11 cellular contexts compared by ENCODE assay signal in genomic region chr2:205858781-205859478, GRCh38.
A peak's percentile ranks its signal among the peaks of the same experiment; 100 is the strongest.
DNase-seq lines count a peak whose midpoint lies in the region; ATAC-seq, FAIRE-seq and TF ChIP-seq lines count a peak whose summit lies in the region.
"Had no signal": no experiment of that assay in that cellular context is flagged by ENCODE, and none has a peak within 500 bp of the region (broad histone marks: within the 10 kb centered on the region; RNA-seq: fewer than 3 reads in every experiment).

No MANE protein-coding gene starts in this region.

- no peak overlapping the region for H3K9ac ChIP-seq in colonic mucosa (ENCODE audit: low read depth in 2 of 2, low read length in 2 of 2)

- intact Hi-C loops in lower lobe of right lung (cut with DNase I): no loop called here
- intact Hi-C loops in colonic mucosa (cut with DNase I): no loop called here

- no peaks in the 10 kb centered on the region for H3K4me1 ChIP-seq in lower lobe of right lung
- no peaks in the 10 kb centered on the region for H3K4me1 ChIP-seq in colonic mucosa

- H3K27ac ChIP-seq in lower lobe of right lung (no peak overlapping the region), colonic mucosa (no peak overlapping the region)

- ATAC-seq in HG02798 (IDR thresholded peaks at IDR 0.05; ENCODE audit: poor library complexity, unreplicated experiment): peak; percentile 67
- peak; percentile 57 to 60 for ATAC-seq in lower lobe of right lung

- no peak for TF ChIP-seq CTCF in lower lobe of right lung (IDR thresholded peaks at IDR 0.05)
- TF ChIP-seq CTCF in colonic mucosa (IDR thresholded peaks at IDR 0.05): no peak
- TF ChIP-seq CTCF in D721Med (IDR thresholded peaks at IDR 0.05; ENCODE audit: insufficient read depth, missing control alignments): no peak

- peak; percentile 59 for DNase-seq in Daoy (ENCODE audit: low read depth)
- DNase-seq in astrocyte of the hippocampus (ENCODE audit: low read depth, low spot score): peak; percentile 69
- DNase-seq in lower lobe of right lung: no peak
- DNase-seq in activated CD8-positive, alpha-beta memory T cell treated with anti-CD3 and anti-CD28 coated beads, Interleukin-2, amount 50 U/mL, for 4 hours: no peak
- no peak for DNase-seq in activated T-cell treated with anti-CD3 and anti-CD28 coated beads, Interleukin-2, amount 50 U/mL, for 48 hours
- no peak for DNase-seq in colonic mucosa
- no peak for DNase-seq in D721Med (ENCODE audit: insufficient read length, low spot score)
- DNase-seq: hippocampal formation, NCI-H1436 treated with DMSO at 0.1 percent for 48 hours, T-helper 9 cell had no signal

- no peak overlapping the region for H3K4me3 ChIP-seq in lower lobe of right lung
- no peak overlapping the region for H3K4me3 ChIP-seq in colonic mucosa

- no peak for FAIRE-seq in D721Med (lab: Jason Lieb, UNC)

- H3K36me3 ChIP-seq in lower lobe of right lung: no peaks in the 10 kb centered on the region
- no peaks in the 10 kb centered on the region for H3K36me3 ChIP-seq in colonic mucosa

- no peaks in the 10 kb centered on the region for H3K27me3 ChIP-seq in lower lobe of right lung (ENCODE audit: low read depth)
- H3K27me3 ChIP-seq in colonic mucosa: no peaks in the 10 kb centered on the region

- H3K9me3 ChIP-seq in lower lobe of right lung (no peaks in the 10 kb centered on the region), colonic mucosa (no peaks in the 10 kb centered on the region)

Comparison
In these comparisons a context has a peak if more than half of its experiments do, and no peak if none do; other contexts are left out.
1. DNase-seq: peak in Daoy (single experiment) and astrocyte of the hippocampus (single experiment); none in lower lobe of right lung (single experiment), activated CD8-positive, alpha-beta memory T cell treated with anti-CD3 and anti-CD28 coated beads, Interleukin-2, amount 50 U/mL, for 4 hours (single experiment), activated T-cell treated with anti-CD3 and anti-CD28 coated beads, Interleukin-2, amount 50 U/mL, for 48 hours (0 of 2), colonic mucosa (single experiment) and D721Med (single experiment).